Comparison of ENCODE assay signal across 14 cellular contexts in genomic region chr5:133292300-133292699, GRCh38.
DNase-seq lines count a peak whose midpoint lies in the region; ATAC-seq, FAIRE-seq and TF ChIP-seq lines count a peak whose summit lies in the region.
"Had no signal": no experiment of that assay in that cellular context is flagged by ENCODE, and none has a peak within 500 bp of the region (broad histone marks: within the 10 kb centered on the region; RNA-seq: fewer than 3 reads in every experiment).

No MANE protein-coding gene starts in this region.

- DNase-seq in 8988T: peak; percentile 90
- DNase-seq in Calu3: peak; percentile 23
- DNase-seq in RCC 7860 (ENCODE audit: low spot score): peak; percentile 68
- peak; percentile 94 for DNase-seq in epithelial cell of esophagus (ENCODE audit: low read depth)
- no peak for DNase-seq in HT-29 (ENCODE audit: low spot score)
- no peak for DNase-seq in chondrocyte (ENCODE audit: low spot score)
- DNase-seq in NCI-H1694 treated with DMSO at 0.1 percent for 48 hours (lab: John Stamatoyannopoulos, UW): no peak
- DNase-seq: BE2C, DMS53, immature natural killer cell, NCI-H1048, upper lobe of right lung had no signal

- no TSS peak for BruUV-seq in Calu3 (replicated peaks; lab: Mats Ljungman, UMichigan)

- H3K4me1 Mint-ChIP-seq in Calu3 (ENCODE audit: low read depth, unreplicated experiment): no peaks in the 10 kb centered on the region
- no peaks in the 10 kb centered on the region for H3K4me1 Mint-ChIP-seq in chondrocyte (ENCODE audit: low read depth)
- H3K4me1 Mint-ChIP-seq: immature natural killer cell; stimulated activated memory B cell treated with anti-CD40 and anti-IgM and Interleukin-4, amounts not matched to agents 10 μg/mL and 1 μg/mL and 100 μg/mL, for 72 hours had no signal

- H3K9me3 Mint-ChIP-seq in Calu3 (ENCODE audit: low read depth, unreplicated experiment) (no peaks in the 10 kb centered on the region), chondrocyte (ENCODE audit: low read depth) (no peaks in the 10 kb centered on the region)
- H3K9me3 Mint-ChIP-seq: immature natural killer cell; stimulated activated memory B cell treated with anti-CD40 and anti-IgM and Interleukin-4, amounts not matched to agents 10 μg/mL and 1 μg/mL and 100 μg/mL, for 72 hours had no signal

- H3K4me3 Mint-ChIP-seq in Calu3 (ENCODE audit: low read depth, unreplicated experiment): no peak overlapping the region
- no peak overlapping the region for H3K4me3 Mint-ChIP-seq in chondrocyte (ENCODE audit: unreplicated experiment)
- H3K4me3 Mint-ChIP-seq: immature natural killer cell; stimulated activated memory B cell treated with anti-CD40 and anti-IgM and Interleukin-4, amounts not matched to agents 10 μg/mL and 1 μg/mL and 100 μg/mL, for 72 hours had no signal

- peak; percentile 82 for FAIRE-seq in RCC 7860 (lab: Jason Lieb, UNC)

- peaks cover 14% of the 10 kb centered on the region for H3K27me3 Mint-ChIP-seq in Calu3 (ENCODE audit: unreplicated experiment)
- peaks cover 2% of the 10 kb centered on the region for H3K27me3 Mint-ChIP-seq in chondrocyte (ENCODE audit: low read depth)
- H3K27me3 Mint-ChIP-seq: stimulated activated memory B cell treated with anti-CD40 and anti-IgM and Interleukin-4, amounts not matched to agents 10 μg/mL and 1 μg/mL and 100 μg/mL, for 72 hours had no signal

- intact Hi-C loops in Calu3 (cut with micrococcal nuclease; ENCODE audit: unreplicated experiment): no loop called here

- TF ChIP-seq CTCF in Calu3 (IDR thresholded peaks at IDR 0.05; ENCODE audit: unreplicated experiment) (no peak), epithelial cell of esophagus (IDR thresholded peaks at IDR 0.05; ENCODE audit: insufficient read depth, low read depth, low read length, missing control alignments) (no peak), chondrocyte (IDR thresholded peaks at IDR 0.05) (no peak)

- no peak overlapping the region for H3K4me3 ChIP-seq in epithelial cell of esophagus (ENCODE audit: low read length)
- H3K4me3 ChIP-seq: upper lobe of right lung had no signal

- ATAC-seq in GM21737 (IDR thresholded peaks at IDR 0.05; ENCODE audit: unreplicated experiment): no peak
- ATAC-seq: stimulated activated memory B cell treated with anti-CD40 and anti-IgM and Interleukin-4, amounts not matched to agents 10 μg/mL and 1 μg/mL and 100 μg/mL, for 72 hours; upper lobe of right lung had no signal

- H3K27ac Mint-ChIP-seq in Calu3 (ENCODE audit: unreplicated experiment) (no peak overlapping the region), chondrocyte (ENCODE audit: unreplicated experiment) (no peak overlapping the region)
- H3K27ac Mint-ChIP-seq: immature natural killer cell; stimulated activated memory B cell treated with anti-CD40 and anti-IgM and Interleukin-4, amounts not matched to agents 10 μg/mL and 1 μg/mL and 100 μg/mL, for 72 hours had no signal

- CTCF ChIA-PET in Calu3 (lab: Charles Lee): interaction anchor here (0.7 to 1.2 kb wide), 2 partner anchors 12 to 747 kb away, joined by 3 to 4 read pairs; no protein-coding TSS in a partner anchor

- H3K36me3 Mint-ChIP-seq in Calu3 (ENCODE audit: insufficient read depth, unreplicated experiment) (no peaks in the 10 kb centered on the region), chondrocyte (ENCODE audit: low read depth) (no peaks in the 10 kb centered on the region)
- H3K36me3 Mint-ChIP-seq: immature natural killer cell; stimulated activated memory B cell treated with anti-CD40 and anti-IgM and Interleukin-4, amounts not matched to agents 10 μg/mL and 1 μg/mL and 100 μg/mL, for 72 hours had no signal

Comparison
In these comparisons a context has a peak if more than half of its experiments do, and no peak if none do; other contexts are left out.
1. DNase-seq: peak in 8988T (single experiment), Calu3 (single experiment), RCC 7860 (single experiment) and epithelial cell of esophagus (single experiment); none in HT-29 (single experiment), chondrocyte (single experiment) and NCI-H1694 treated with DMSO at 0.1 percent for 48 hours (single experiment).